Comparison of ENCODE assay signal across 1 cellular context in the genomic region with DNA sequence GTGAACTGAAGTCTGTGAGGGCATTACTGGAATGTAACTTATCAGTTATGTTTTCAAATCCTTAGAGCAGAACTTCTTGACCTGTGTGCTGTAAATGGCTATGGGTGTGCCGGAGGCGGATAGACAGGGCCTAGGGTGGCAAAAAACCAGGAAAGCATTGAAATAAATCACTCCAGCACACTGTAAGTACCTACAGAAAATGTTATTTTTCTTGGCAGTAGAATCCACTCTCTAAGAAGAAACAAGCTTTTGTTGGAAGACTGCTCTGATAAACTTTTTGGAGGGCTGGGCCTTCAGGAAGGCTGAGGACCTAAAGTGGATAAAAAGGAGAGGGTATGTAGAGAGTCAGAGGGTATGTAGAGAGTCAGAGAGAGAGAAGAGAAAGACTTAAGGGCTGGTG.
TF ChIP-seq lines count a peak whose summit lies in the region.

No MANE protein-coding gene starts in this region.

TF ChIP-seq in endothelial cell of umbilical vein, 7 proteins besides CTCF, POLR2A, EP300 and RAD21:
- TF ChIP-seq GATA2 (IDR thresholded peaks at IDR 0.05; ENCODE audit: insufficient read depth, insufficient read length, low read depth, low read length), result no peak
- no peak for TF ChIP-seq EZH2 (IDR thresholded peaks at IDR 0.05; ENCODE audit: borderline replicate concordance, low read depth, low read length, severe bottlenecking)
- no peak for TF ChIP-seq MAX (IDR thresholded peaks at IDR 0.05; ENCODE audit: insufficient read depth, insufficient read length)
- no peak for TF ChIP-seq JUN (IDR thresholded peaks at IDR 0.05; ENCODE audit: borderline replicate concordance, insufficient read depth, insufficient read length, low read depth)
- no peak for TF ChIP-seq FOS (IDR thresholded peaks at IDR 0.05; ENCODE audit: borderline replicate concordance, insufficient read depth, low read length)
- no peak for TF ChIP-seq POLR2AphosphoS5 (IDR thresholded peaks at IDR 0.05; ENCODE audit: insufficient read depth, low read depth, low read length)
